ENCODE assay signal across 8 cellular contexts in the genomic region with DNA sequence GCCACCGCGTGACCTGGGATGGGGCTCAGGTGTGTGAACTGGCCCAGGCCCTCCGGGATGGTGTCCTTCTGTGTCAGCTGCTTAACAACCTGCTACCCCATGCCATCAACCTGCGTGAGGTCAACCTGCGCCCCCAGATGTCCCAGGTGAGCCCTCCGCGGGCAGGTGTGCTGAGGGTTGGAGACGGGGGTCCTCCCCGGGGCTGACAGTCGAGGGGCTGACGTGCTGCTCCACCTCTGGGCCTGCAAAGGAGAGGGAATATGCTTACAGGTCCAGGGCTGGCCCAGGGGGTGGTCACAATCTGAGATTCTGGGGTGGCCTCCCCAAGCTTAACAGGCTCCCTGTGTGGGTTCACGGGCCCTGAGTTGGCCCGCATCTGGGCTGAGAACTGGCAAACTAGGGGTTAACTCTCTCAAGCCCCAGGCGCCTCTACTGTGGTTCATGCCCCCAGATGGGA. TPM values are rescaled to one million over a fixed set of nuclear protein-coding genes. Genes with fewer than 3 reads are reported as not detected.
A peak's percentile ranks its signal among the peaks of the same experiment; 100 is the strongest.
DNase-seq lines count a peak whose midpoint lies in the region; ATAC-seq and TF ChIP-seq lines count a peak whose summit lies in the region.

No MANE protein-coding gene starts in this region.

- intact Hi-C loops in ascending aorta (cut with DNase I), result no loop called here
- intact Hi-C loops in psoas muscle (cut with DNase I), result loop anchor here in 1 of 2 donors (2.0 kb wide), 1 partner anchor 140 kb away; no protein-coding TSS in a partner anchor

- no peaks in the 10 kb centered on the region for H3K27me3 ChIP-seq in ascending aorta
- H3K27me3 ChIP-seq in psoas muscle (ENCODE audit: insufficient read depth in 3 of 3, low read length in 2 of 3), result peaks cover 0 to 5% (median 0%) of the 10 kb centered on the region in 3 donors

- WGBS in psoas muscle, 3 donors, result 59 to 73% (median 65%) methylated on average over 12 to 14 of the region's 14 CpGs

- no peaks in the 10 kb centered on the region for H3K36me3 ChIP-seq in ES-I3 (ENCODE audit: insufficient read depth, low read length)
- H3K36me3 ChIP-seq in ascending aorta, result no peaks in the 10 kb centered on the region
- H3K36me3 ChIP-seq in psoas muscle (ENCODE audit: insufficient read depth in 1 of 2, low read depth in 1 of 2), result no peaks in the 10 kb centered on the region

- DNase-seq in ascending aorta (ENCODE audit: low spot score in 2 of 2), result no peak
- no peak for DNase-seq in psoas muscle
- no peak for DNase-seq in pons (ENCODE audit: low spot score)
- DNase-seq in AG08395 (ENCODE audit: low spot score), result no peak
- no peak for DNase-seq in stimulated activated CD4-positive, alpha-beta T cell treated with anti-CD3 and anti-CD28 coated beads, Interleukin-12 subunit alpha, Interleukin-12 subunit beta, amount 100 ng/mL, for 4 hours

- ATAC-seq in HG02642 (IDR thresholded peaks at IDR 0.05; ENCODE audit: poor library complexity, unreplicated experiment), result peak; percentile 20
- no peak for ATAC-seq in psoas muscle
- ATAC-seq in HG02840 (IDR thresholded peaks at IDR 0.05; ENCODE audit: low FRiP score, unreplicated experiment), result no peak

- H3K9me3 ChIP-seq in ES-I3 (ENCODE audit: control insufficient read depth, insufficient read depth, low read length) (no peaks in the 10 kb centered on the region), ascending aorta (no peaks in the 10 kb centered on the region), psoas muscle (no peaks in the 10 kb centered on the region)

- TF ChIP-seq CTCF in ascending aorta (IDR thresholded peaks at IDR 0.05) (no peak), psoas muscle (IDR thresholded peaks at IDR 0.05) (no peak)

- H3K27ac ChIP-seq in ascending aorta, result peak overlapping the region in 1 of 2 donors; percentile 33
- H3K27ac ChIP-seq in psoas muscle, result no peak overlapping the region

- peak overlapping the region; percentile 42; the same call in 1 of the 2 replicates for H3K9ac ChIP-seq in ES-I3 (ENCODE audit: low read depth, low read length)

- peak overlapping the region; percentile 10 to 60 for H3K4me3 ChIP-seq in ascending aorta
- H3K4me3 ChIP-seq in psoas muscle, result peak overlapping the region; percentile 46

- peaks cover 7% of the 10 kb centered on the region; the same call in 1 of the 2 replicates for H3K4me1 ChIP-seq in ES-I3 (ENCODE audit: insufficient read depth, low read length)
- H3K4me1 ChIP-seq in ascending aorta, result no peaks in the 10 kb centered on the region
- no peaks in the 10 kb centered on the region for H3K4me1 ChIP-seq in psoas muscle

RNA-seq across cellular contexts. Expression of gene VAV1, which starts 0.4 kb away (rescaled TPM):
- total RNA-seq in ascending aorta (4.4 TPM), psoas muscle (1 to 10 TPM; 1.1 to 1.8 (median 1.7) TPM)
- polyA plus RNA-seq in psoas muscle, result under 1 TPM; 0.20 to 0.39 (median 0.38) TPM

RNA-seq across cellular contexts. Expression of gene SH2D3A, which starts 5.7 kb away (rescaled TPM):
- total RNA-seq in ascending aorta (not detected), psoas muscle (under 1 TPM in 1 of 4 donors, not detected in 3; 0.13 TPM)
- under 1 TPM; 0.07 to 0.17 (median 0.10) TPM for polyA plus RNA-seq in psoas muscle

RNA-seq across cellular contexts. Expression of gene TRIP10, which starts 33.4 kb away (rescaled TPM):
- total RNA-seq in ascending aorta (109 TPM), psoas muscle (100 to 1,000 TPM; 215 to 264 (median 223) TPM)
- polyA plus RNA-seq in psoas muscle, result 100 to 1,000 TPM; 104 to 297 (median 234) TPM

RNA-seq across cellular contexts. Expression of gene GPR108, which starts 35.5 kb away (rescaled TPM):
- 57.6 TPM for total RNA-seq in ascending aorta
- 10 to 100 TPM; 12.5 to 27.8 (median 21.3) TPM for total RNA-seq in psoas muscle
- 10 to 100 TPM; 19.3 to 25.7 (median 25.0) TPM for polyA plus RNA-seq in psoas muscle

RNA-seq across cellular contexts. Expression of gene C3, which starts 52.4 kb away (rescaled TPM):
- 2,421 TPM for total RNA-seq in ascending aorta
- total RNA-seq in psoas muscle, result 100 to 1,000 TPM in 2 of 4 donors, 10 to 100 TPM in 2; 78.6 to 120 (median 94.9) TPM
- polyA plus RNA-seq in psoas muscle, result 10 to 100 TPM; 37.7 to 88.8 (median 72.7) TPM
